Comparison of ENCODE assay signal across 28 cellular contexts in genomic region chr13:62060570-62060969, GRCh38.
"Had no signal": no experiment of that assay in that cellular context is flagged by ENCODE, and none has a peak within 500 bp of the region (broad histone marks: within the 10 kb centered on the region; RNA-seq: fewer than 3 reads in every experiment).

No MANE protein-coding gene starts in this region.

- H3K27me3 Mint-ChIP-seq: dendritic cell treated with granulocyte-macrophage colony-stimulating factor and Interleukin-4, amounts not matched to agents 40 ng/mL and 50 ng/mL, for 4 days; naive B cell; natural killer cell treated with Interleukin-12 subunit alpha and Interleukin-12 subunit beta and Interleukin-15 and Interleukin-18, amount 100 ng/mL, for 72 hours; stimulated activated naive B cell treated with anti-CD40 and anti-IgM and Interleukin-4, amounts not matched to agents 10 μg/mL and 1 μg/mL and 100 μg/mL, for 72 hours; stimulated activated naive CD8-positive, alpha-beta T cell treated with anti-CD3 and anti-CD28 coated beads, Interleukin-15, Interleukin-2, amounts not matched to agents 100 ng/mL and 50 ng/mL, for 24 hours had no signal

- ATAC-seq: esophagus mucosa; gastrocnemius medialis; left lung; mucosa of descending colon; natural killer cell treated with Interleukin-12 subunit alpha and Interleukin-12 subunit beta and Interleukin-15 and Interleukin-18, amount 100 ng/mL, for 72 hours; pancreas; right lobe of liver; stimulated activated naive B cell treated with anti-CD40 and anti-IgM and Interleukin-4, amounts not matched to agents 10 μg/mL and 1 μg/mL and 100 μg/mL, for 72 hours; upper lobe of right lung had no signal

- H3K4me1 ChIP-seq: gastrocnemius medialis, left lung, pancreas, right lobe of liver, suprapubic skin, transverse colon, upper lobe of right lung, uterus had no signal

- H3K27ac ChIP-seq: epithelial cell of prostate, gastrocnemius medialis, left lung, neutrophil, pancreas, right lobe of liver, suprapubic skin, transverse colon, upper lobe of right lung, uterus had no signal

- H3K36me3 Mint-ChIP-seq: mesothelial cell of epicardium; naive B cell; stimulated activated naive B cell treated with anti-CD40 and anti-IgM and Interleukin-4, amounts not matched to agents 10 μg/mL and 1 μg/mL and 100 μg/mL, for 72 hours had no signal

- H3K4me1 Mint-ChIP-seq: mesothelial cell of epicardium; naive B cell; neural crest cell; stimulated activated naive B cell treated with anti-CD40 and anti-IgM and Interleukin-4, amounts not matched to agents 10 μg/mL and 1 μg/mL and 100 μg/mL, for 72 hours had no signal

- H3K4me3 ChIP-seq: gastrocnemius medialis, left lung, mucosa of descending colon, pancreas, right lobe of liver, suprapubic skin, transverse colon, upper lobe of right lung, uterus had no signal

- H3K4me3 Mint-ChIP-seq: dendritic cell treated with granulocyte-macrophage colony-stimulating factor and Interleukin-4, amounts not matched to agents 40 ng/mL and 50 ng/mL, for 4 days; endodermal cell; mesothelial cell of epicardium; naive B cell; natural killer cell treated with Interleukin-12 subunit alpha and Interleukin-12 subunit beta and Interleukin-15 and Interleukin-18, amount 100 ng/mL, for 72 hours; neural crest cell; stimulated activated naive B cell treated with anti-CD40 and anti-IgM and Interleukin-4, amounts not matched to agents 10 μg/mL and 1 μg/mL and 100 μg/mL, for 72 hours; stimulated activated naive CD8-positive, alpha-beta T cell treated with anti-CD3 and anti-CD28 coated beads, Interleukin-15, Interleukin-2, amounts not matched to agents 100 ng/mL and 50 ng/mL, for 24 hours had no signal

- H3K9me3 ChIP-seq: gastrocnemius medialis, neutrophil, pancreas, right lobe of liver, suprapubic skin, transverse colon, upper lobe of right lung, uterus had no signal

- DNase-seq: effector CD8-positive, alpha-beta T cell; endodermal cell; foreskin fibroblast; gastrocnemius medialis; head of caudate nucleus; kidney; left lung; mesenchymal stem cell; mucosa of descending colon; naive B cell; pancreas; right lobe of liver; small intestine; stimulated activated CD4-positive, alpha-beta T cell treated with anti-CD3 and anti-CD28 coated beads, Interleukin-15, amount 100 ng/mL, for 24 hours; stimulated activated CD4-positive, alpha-beta T cell treated with anti-CD3 and anti-CD28 coated beads, Interleukin-2, amount 100 ng/mL, for 48 hours; stimulated activated naive B cell treated with anti-CD40 and anti-IgM and Interleukin-4, amounts not matched to agents 10 μg/mL and 1 μg/mL and 100 μg/mL, for 72 hours; transverse colon; upper lobe of right lung; uterus had no signal

- H3K9me3 Mint-ChIP-seq: neural crest cell had no signal

- H3K36me3 ChIP-seq: gastrocnemius medialis, left lung, neutrophil, pancreas, right lobe of liver, suprapubic skin, transverse colon, upper lobe of right lung, uterus had no signal

- H3K27me3 ChIP-seq: gastrocnemius medialis, left lung, neutrophil, right lobe of liver, suprapubic skin, transverse colon, upper lobe of right lung, uterus had no signal

- H3K27ac Mint-ChIP-seq: dendritic cell treated with granulocyte-macrophage colony-stimulating factor and Interleukin-4, amounts not matched to agents 40 ng/mL and 50 ng/mL, for 4 days; endodermal cell; mesothelial cell of epicardium; naive B cell; natural killer cell treated with Interleukin-12 subunit alpha and Interleukin-12 subunit beta and Interleukin-15 and Interleukin-18, amount 100 ng/mL, for 72 hours; stimulated activated naive B cell treated with anti-CD40 and anti-IgM and Interleukin-4, amounts not matched to agents 10 μg/mL and 1 μg/mL and 100 μg/mL, for 72 hours; stimulated activated naive CD8-positive, alpha-beta T cell treated with anti-CD3 and anti-CD28 coated beads, Interleukin-15, Interleukin-2, amounts not matched to agents 100 ng/mL and 50 ng/mL, for 24 hours had no signal
